18 cellular contexts compared by ENCODE assay signal in the genomic region with DNA sequence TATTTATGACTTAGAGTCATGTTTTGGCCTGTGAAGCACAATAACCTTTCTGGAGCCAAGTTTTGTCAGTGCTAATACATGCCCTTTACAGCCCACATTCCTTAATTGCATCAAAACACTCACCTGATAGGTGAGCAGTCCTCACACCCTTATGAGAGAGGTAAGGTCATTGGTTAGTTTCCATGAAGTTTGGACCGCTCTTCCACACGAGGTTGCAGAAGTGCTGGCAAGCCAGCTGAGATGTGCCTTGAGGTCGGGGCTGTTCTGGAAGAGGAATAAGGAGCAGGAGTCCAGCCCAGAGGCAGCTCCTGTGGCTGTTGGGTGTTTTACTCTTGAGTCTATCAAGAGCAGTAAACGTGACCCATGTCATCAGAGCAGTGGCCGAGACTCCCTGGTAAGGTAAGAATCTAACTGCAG.
DNase-seq lines count a peak whose midpoint lies in the region; ATAC-seq and TF ChIP-seq lines count a peak whose summit lies in the region.
"Had no signal": no experiment of that assay in that cellular context is flagged by ENCODE, and none has a peak within 500 bp of the region (broad histone marks: within the 10 kb centered on the region; RNA-seq: fewer than 3 reads in every experiment).

No MANE protein-coding gene starts in this region.

- CTCF ChIA-PET in Calu3 (lab: Charles Lee), result interaction anchor here (1.3 to 1.8 kb wide), 2 partner anchors 21 to 25 kb away, joined by 3 to 5 read pairs; no protein-coding TSS in a partner anchor

- H3K27ac Mint-ChIP-seq in Calu3 (ENCODE audit: unreplicated experiment) (peak overlapping the region; percentile 84), immature natural killer cell (no peak overlapping the region)
- H3K27ac Mint-ChIP-seq: activated CD4-positive, alpha-beta T cell treated with anti-CD3 and anti-CD28 coated beads for 36 hours; activated naive CD4-positive, alpha-beta T cell treated with anti-CD3 and anti-CD28 coated beads for 36 hours had no signal

- peak overlapping the region; percentile 97 for H3K27ac ChIP-seq in VCaP
- H3K27ac ChIP-seq: spleen had no signal

- H3K36me3 Mint-ChIP-seq in Calu3 (ENCODE audit: insufficient read depth, unreplicated experiment) (peaks cover 22% of the 10 kb centered on the region), immature natural killer cell (peaks cover 7 to 23% (median 9%) of the 10 kb centered on the region in 3 donors)

- H3K4me1 Mint-ChIP-seq in Calu3 (ENCODE audit: low read depth, unreplicated experiment), result peaks cover 80% of the 10 kb centered on the region
- peaks cover 13 to 17% of the 10 kb centered on the region in 2 donors for H3K4me1 Mint-ChIP-seq in immature natural killer cell

- no peaks in the 10 kb centered on the region for H3K27me3 Mint-ChIP-seq in Calu3 (ENCODE audit: unreplicated experiment)
- peaks cover 0 to 3% (median 0%) of the 10 kb centered on the region in 3 donors for H3K27me3 Mint-ChIP-seq in immature natural killer cell (ENCODE audit: low read depth in 3 of 3)
- H3K27me3 Mint-ChIP-seq: activated CD4-positive, alpha-beta T cell treated with anti-CD3 and anti-CD28 coated beads for 36 hours had no signal

- DNase-seq in Calu3 (no peak), left colon (peak; percentile 50 to 59), renal cortical epithelial cell (ENCODE audit: low read depth) (peak; percentile 28), NCI-H1105 treated with DMSO at 0.1 percent for 48 hours (lab: John Stamatoyannopoulos, UW) (no peak), epidermal melanocyte (ENCODE audit: insufficient read length, low spot score) (no peak), immature natural killer cell (no peak)
- DNase-seq: activated CD4-positive, alpha-beta T cell treated with anti-CD3 and anti-CD28 coated beads for 36 hours; activated CD8-positive, alpha-beta memory T cell treated with anti-CD3 and anti-CD28 coated beads, Interleukin-2, amount 50 U/mL, for 48 hours; activated naive CD4-positive, alpha-beta T cell treated with anti-CD3 and anti-CD28 coated beads for 36 hours; dermis blood vessel endothelial cell; GF-D8; NCI-H226; nucleus accumbens; spleen; stimulated activated naive CD4-positive, alpha-beta T cell; T-helper 9 cell had no signal

- intact Hi-C loops in Calu3 (cut with micrococcal nuclease; ENCODE audit: unreplicated experiment) (loop anchor here (1.0 kb wide), 1 partner anchor 8 kb away; no protein-coding TSS in a partner anchor), left colon (cut with DNase I, micrococcal nuclease) (no loop called here)

- H3K9me3 Mint-ChIP-seq in Calu3 (ENCODE audit: low read depth, unreplicated experiment), result no peaks in the 10 kb centered on the region
- no peaks in the 10 kb centered on the region for H3K9me3 Mint-ChIP-seq in immature natural killer cell
- H3K9me3 Mint-ChIP-seq: activated naive CD4-positive, alpha-beta T cell treated with anti-CD3 and anti-CD28 coated beads for 36 hours had no signal

- peak overlapping the region; percentile 43 for H3K4me3 Mint-ChIP-seq in Calu3 (ENCODE audit: low read depth, unreplicated experiment)
- no peak overlapping the region for H3K4me3 Mint-ChIP-seq in immature natural killer cell
- H3K4me3 Mint-ChIP-seq: activated CD4-positive, alpha-beta T cell treated with anti-CD3 and anti-CD28 coated beads for 36 hours; activated naive CD4-positive, alpha-beta T cell treated with anti-CD3 and anti-CD28 coated beads for 36 hours had no signal

- ATAC-seq in left colon (peak; percentile 73), HG03280 (IDR thresholded peaks at IDR 0.05; ENCODE audit: unreplicated experiment) (no peak)
- ATAC-seq: activated CD4-positive, alpha-beta T cell treated with anti-CD3 and anti-CD28 coated beads for 36 hours had no signal

- no TSS peak for BruUV-seq in Calu3 (replicated peaks; lab: Mats Ljungman, UMichigan)

- TF ChIP-seq CTCF in Calu3 (IDR thresholded peaks at IDR 0.05; ENCODE audit: unreplicated experiment), result no peak
- no peak for TF ChIP-seq CTCF in VCaP (conservative IDR thresholded peaks at IDR 0.05)

Comparison
In these comparisons a context has a peak if more than half of its experiments do, and no peak if none do; other contexts are left out.
1. DNase-seq: peak in left colon (2 of 2) and renal cortical epithelial cell (single experiment); none in Calu3 (single experiment), NCI-H1105 treated with DMSO at 0.1 percent for 48 hours (single experiment), epidermal melanocyte (single experiment) and immature natural killer cell (0 of 3).